ENCODE assay signal across 18 cellular contexts in genomic region chrX:1112321-1112720, GRCh38.
DNase-seq lines count a peak whose midpoint lies in the region; ATAC-seq and TF ChIP-seq lines count a peak whose summit lies in the region.
"Had no signal": no experiment of that assay in that cellular context is flagged by ENCODE, and none has a peak within 500 bp of the region (broad histone marks: within the 10 kb centered on the region; RNA-seq: fewer than 3 reads in every experiment).

No MANE protein-coding gene starts in this region.

- H3K79me2 ChIP-seq in H9 (ENCODE audit: insufficient read depth, low read length) (no peaks in the 10 kb centered on the region), osteoblast (ENCODE audit: insufficient read depth, low read length) (no peaks in the 10 kb centered on the region)

- H3K9me3 Mint-ChIP-seq in H9, result peaks cover 6 to 16% of the 10 kb centered on the region in 2 experiments; a peak in 2 of 5 replicates
- H3K9me3 Mint-ChIP-seq in endodermal cell, result no peaks in the 10 kb centered on the region
- H3K9me3 Mint-ChIP-seq in naive thymus-derived CD4-positive, alpha-beta T cell, result peaks cover 0 to 15% (median 0%) of the 10 kb centered on the region in 11 donors

- no peak overlapping the region for H4K91ac ChIP-seq in H9 (ENCODE audit: insufficient read length, low read depth, low read length)

- peaks cover 0 to 4% (median 2%) of the 10 kb centered on the region in 3 experiments; a peak in 2 of 7 replicates for H3K36me3 Mint-ChIP-seq in H9 (ENCODE audit: insufficient read depth in 1 of 3, low read depth in 3 of 3)
- no peaks in the 10 kb centered on the region for H3K36me3 Mint-ChIP-seq in endodermal cell (ENCODE audit: low read depth)
- H3K36me3 Mint-ChIP-seq in naive thymus-derived CD4-positive, alpha-beta T cell, result no peaks in the 10 kb centered on the region

- H2BK15ac ChIP-seq in H9 (ENCODE audit: low read depth, low read length), result no peak overlapping the region

- no CpG with 5 or more reads among the region's 9 CpGs for WGBS in H9 (ENCODE audit: extremely low coverage, insufficient read length, low lambda C conversion rate)
- WGBS in endodermal cell (ENCODE audit: insufficient coverage in 1 of 2, insufficient read length in 1 of 2), 2 experiments, result 35 to 54% methylated on average over 8 to 9 of the region's 9 CpGs

- H3K27me3 Mint-ChIP-seq in H9 (ENCODE audit: low read depth), result peaks cover 12% of the 10 kb centered on the region
- peaks cover 3% of the 10 kb centered on the region for H3K27me3 Mint-ChIP-seq in endodermal cell (ENCODE audit: insufficient read depth)
- peaks cover 19 to 42% (median 35%) of the 10 kb centered on the region in 5 donors for H3K27me3 Mint-ChIP-seq in naive thymus-derived CD4-positive, alpha-beta T cell

- H3K56ac ChIP-seq in H9 (ENCODE audit: insufficient read length, low read depth, low read length), result no peak overlapping the region

- no peak overlapping the region for H2AFZ ChIP-seq in H9 (ENCODE audit: low read length)
- H2AFZ ChIP-seq in osteoblast (ENCODE audit: low read length), result no peak overlapping the region
- H2AFZ ChIP-seq: GM23248 had no signal

- H3K9me3 ChIP-seq in H9 (ENCODE audit: control insufficient read depth, low read depth, low read length) (no peaks in the 10 kb centered on the region), endodermal cell (ENCODE audit: control insufficient read depth, low read length) (no peaks in the 10 kb centered on the region), osteoblast (ENCODE audit: low read depth, low read length) (peaks cover 3% of the 10 kb centered on the region)
- no peaks in the 10 kb centered on the region for H3K9me3 ChIP-seq in naive thymus-derived CD4-positive, alpha-beta T cell (ENCODE audit: control insufficient read depth in 2 of 3, low read length in 3 of 3)
- H3K9me3 ChIP-seq: SK-N-SH had no signal

- H4K8ac ChIP-seq in H9 (replicated peaks; ENCODE audit: insufficient read length, low read depth, low read length), result no peak overlapping the region

- H3K27me3 ChIP-seq in H9 (ENCODE audit: insufficient read depth, low read length) (no peaks in the 10 kb centered on the region), endodermal cell (ENCODE audit: control insufficient read depth, insufficient read depth, low read length, poor library complexity, severe bottlenecking) (peaks cover 3% of the 10 kb centered on the region), osteoblast (ENCODE audit: insufficient read depth, low read length) (no peaks in the 10 kb centered on the region)
- H3K27me3 ChIP-seq in naive thymus-derived CD4-positive, alpha-beta T cell (ENCODE audit: control insufficient read depth in 2 of 2, insufficient read depth in 2 of 2, low read length in 2 of 2), result no peaks in the 10 kb centered on the region

- H4K20me1 ChIP-seq in H9 (ENCODE audit: control insufficient read depth, insufficient read depth, insufficient read length) (no peaks in the 10 kb centered on the region), osteoblast (ENCODE audit: insufficient read depth, low read length) (no peaks in the 10 kb centered on the region)

- H2BK12ac ChIP-seq in H9 (ENCODE audit: insufficient read length, low read depth, low read length), result no peak overlapping the region

- no peak overlapping the region for H3K9ac ChIP-seq in H9 (ENCODE audit: extremely low read depth, insufficient read length, low read length)
- no peak overlapping the region for H3K9ac ChIP-seq in endodermal cell (ENCODE audit: extremely low read depth, low read length, poor library complexity, severe bottlenecking)
- H3K9ac ChIP-seq: GM23248, SK-N-SH had no signal

- intact Hi-C loops in naive thymus-derived CD4-positive, alpha-beta T cell (cut with micrococcal nuclease), result no loop called here

- peaks cover 41 to 53% of the 10 kb centered on the region in 2 experiments for H3K4me1 Mint-ChIP-seq in H9
- H3K4me1 Mint-ChIP-seq in endodermal cell, result peaks cover 31% of the 10 kb centered on the region
- peaks cover 4 to 25% (median 19%) of the 10 kb centered on the region in 7 donors for H3K4me1 Mint-ChIP-seq in naive thymus-derived CD4-positive, alpha-beta T cell

- H3K4me1 ChIP-seq in H9 (ENCODE audit: insufficient read depth, low read length), result peaks cover 6% of the 10 kb centered on the region; the same call in 1 of the 2 replicates
- H3K4me1 ChIP-seq in endodermal cell (ENCODE audit: control insufficient read depth, insufficient read depth, low read length), result no peaks in the 10 kb centered on the region
- H3K4me1 ChIP-seq in naive thymus-derived CD4-positive, alpha-beta T cell (ENCODE audit: control insufficient read depth in 2 of 2, insufficient read depth in 2 of 2, low read length in 2 of 2), result no peaks in the 10 kb centered on the region
- no peaks in the 10 kb centered on the region for H3K4me1 ChIP-seq in osteoblast (ENCODE audit: insufficient read depth, low read length)

- TF ChIP-seq CTCF in H9 (conservative IDR thresholded peaks at IDR 0.05) (no peak), endodermal cell (conservative IDR thresholded peaks at IDR 0.05) (no peak), osteoblast (IDR thresholded peaks at IDR 0.05; ENCODE audit: extremely low read depth, low read depth, low read length) (no peak)

- H3K36me3 ChIP-seq in endodermal cell (ENCODE audit: control insufficient read depth, insufficient read depth, low read length) (no peaks in the 10 kb centered on the region), osteoblast (ENCODE audit: insufficient read depth, low read length) (no peaks in the 10 kb centered on the region)
- H3K36me3 ChIP-seq in naive thymus-derived CD4-positive, alpha-beta T cell (ENCODE audit: control insufficient read depth in 2 of 3, insufficient read depth in 3 of 3, low read length in 3 of 3), result no peaks in the 10 kb centered on the region

- H3K79me1 ChIP-seq in H9 (ENCODE audit: insufficient read depth, low read depth, low read length, poor library complexity, severe bottlenecking), result no peaks in the 10 kb centered on the region

- no peak overlapping the region for H2BK5ac ChIP-seq in H9 (ENCODE audit: insufficient read length, low read length)

- H3K4me3 ChIP-seq in endodermal cell (ENCODE audit: low read length) (no peak overlapping the region), osteoblast (ENCODE audit: insufficient read depth, low read length) (no peak overlapping the region)
- H3K4me3 ChIP-seq in naive thymus-derived CD4-positive, alpha-beta T cell (ENCODE audit: low read length), result no peak overlapping the region
- H3K4me3 ChIP-seq: GM23248 had no signal

- no peak overlapping the region for H3K4ac ChIP-seq in H9 (ENCODE audit: low read depth, low read length)

- H3K23me2 ChIP-seq in H9 (ENCODE audit: insufficient read length, low read depth, low read length, poor library complexity, severe bottlenecking), result peaks cover 4% of the 10 kb centered on the region

- H3K14ac ChIP-seq in H9 (ENCODE audit: insufficient read depth, low read length), result no peak overlapping the region

- H3K27ac Mint-ChIP-seq in H9 (peak overlapping the region; percentile 62 to 93 (median 93); a peak in 6 of 7 replicates), endodermal cell (peak overlapping the region; percentile 35)
- peak overlapping the region in 1 of 9 donors; percentile 1 for H3K27ac Mint-ChIP-seq in naive thymus-derived CD4-positive, alpha-beta T cell

- H3K23ac ChIP-seq in H9 (ENCODE audit: insufficient read length, low read depth, low read length), result no peak overlapping the region

- H4K5ac ChIP-seq in H9 (ENCODE audit: insufficient read length, low read depth, low read length), result no peak overlapping the region

- H3K4me2 ChIP-seq in H9 (ENCODE audit: insufficient read depth, insufficient read length, low read length) (peak overlapping the region; percentile 37), osteoblast (ENCODE audit: insufficient read depth, low read length) (no peak overlapping the region)
- H3K4me2 ChIP-seq: SK-N-SH had no signal

- no peak overlapping the region for H3K18ac ChIP-seq in H9 (ENCODE audit: insufficient read length, low read depth, low read length)

- peak overlapping the region; percentile 52 to 75 for H3K4me3 Mint-ChIP-seq in H9
- peak overlapping the region; percentile 47 for H3K4me3 Mint-ChIP-seq in endodermal cell
- peak overlapping the region in 6 of 10 donors; percentile 19 to 76 (median 65) for H3K4me3 Mint-ChIP-seq in naive thymus-derived CD4-positive, alpha-beta T cell

- no peak for DNase-seq in H9
- DNase-seq in endodermal cell, result no peak
- DNase-seq in naive thymus-derived CD4-positive, alpha-beta T cell, result no peak
- peak; percentile 4 for DNase-seq in osteoblast (ENCODE audit: insufficient read length, low spot score, missing footprints)
- DNase-seq in NCI-H526 (lab: John Stamatoyannopoulos, UW), result no peak
- no peak for DNase-seq in GF-D8 (lab: John Stamatoyannopoulos, UW)
- DNase-seq: C1 segment of cervical spinal cord, DMS79, GM23248, IMR-90, NCI-H1417 treated with DMSO at 0.1 percent for 48 hours, NCI-H187 treated with DMSO at 0.1 percent for 48 hours, NCI-H2171, NCI-H446 treated with DMSO at 0.1 percent for 48 hours, OCI-M1, SHP77 treated with DMSO at 0.1 percent for 48 hours, SK-N-SH had no signal

- H2BK120ac ChIP-seq in H9 (ENCODE audit: low read depth, low read length, poor library complexity, severe bottlenecking), result no peak overlapping the region

- POLR2A ChIA-PET in naive thymus-derived CD4-positive, alpha-beta T cell (lab: Charles Lee), result no interaction called here

- no peak overlapping the region for H2AK5ac ChIP-seq in H9 (ENCODE audit: insufficient read length, low read length)

- CTCF ChIA-PET in naive thymus-derived CD4-positive, alpha-beta T cell (lab: Charles Lee), result no interaction called here

- H3K27ac ChIP-seq in H9 (ENCODE audit: insufficient read length, low read depth, low read length) (peak overlapping the region; percentile 68), endodermal cell (ENCODE audit: low read depth, low read length) (no peak overlapping the region), osteoblast (ENCODE audit: low read depth, low read length) (no peak overlapping the region)
- H3K27ac ChIP-seq in naive thymus-derived CD4-positive, alpha-beta T cell (ENCODE audit: low read depth, low read length), result no peak overlapping the region
- H3K27ac ChIP-seq: GM23248 had no signal

- no peak overlapping the region for H3T11ph ChIP-seq in H9 (ENCODE audit: low read length)

- no peak overlapping the region for H2BK20ac ChIP-seq in H9 (ENCODE audit: low read depth, low read length, poor library complexity, severe bottlenecking)

- ATAC-seq in naive thymus-derived CD4-positive, alpha-beta T cell, result no peak
- no peak for ATAC-seq in HG02610 (IDR thresholded peaks at IDR 0.05; ENCODE audit: unreplicated experiment)
